Comparison of ENCODE assay signal across 22 cellular contexts in the genomic region with DNA sequence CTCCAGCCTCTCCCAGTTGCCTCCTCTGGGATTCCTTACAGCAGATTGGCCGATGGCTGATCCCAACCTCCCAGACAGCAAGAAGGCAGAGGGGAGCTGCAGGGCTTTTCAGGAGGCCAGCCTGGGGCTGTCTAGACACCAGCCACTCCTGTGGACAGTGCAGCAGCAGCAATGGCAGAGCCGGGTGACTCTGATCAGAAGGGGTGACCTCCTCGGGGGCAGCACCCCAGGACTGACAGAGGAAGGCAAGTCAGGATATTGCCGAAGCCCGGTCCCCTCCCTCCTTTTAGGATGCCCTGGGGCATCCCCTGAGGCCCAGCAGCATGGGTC.
DNase-seq lines count a peak whose midpoint lies in the region; ATAC-seq and TF ChIP-seq lines count a peak whose summit lies in the region.
"Had no signal": no experiment of that assay in that cellular context is flagged by ENCODE, and none has a peak within 500 bp of the region (broad histone marks: within the 10 kb centered on the region; RNA-seq: fewer than 3 reads in every experiment).

No MANE protein-coding gene starts in this region.

- ATAC-seq in activated CD8-positive, alpha-beta memory T cell treated with anti-CD3 and anti-CD28 coated beads, Interleukin-2, amount 10 ng/mL, durations not matched to agents 7 days and 5 days, result no peak
- ATAC-seq in WTC11, result peak; percentile 12
- no peak for ATAC-seq in GM21367 (IDR thresholded peaks at IDR 0.05; ENCODE audit: unreplicated experiment)
- ATAC-seq in natural killer cell, result no peak

- DNase-seq in activated CD8-positive, alpha-beta memory T cell treated with anti-CD3 and anti-CD28 coated beads for 24 hours, result peak; percentile 48
- DNase-seq in activated CD8-positive, alpha-beta memory T cell treated with anti-CD3 and anti-CD28 coated beads, Interleukin-2, amount 10 ng/mL, durations not matched to agents 7 days and 5 days, result no peak
- no peak for DNase-seq in WTC11 (ENCODE audit: low spot score)
- DNase-seq in mesenteric fat pad (ENCODE audit: low spot score), result peak; percentile 64
- peak; percentile 62 for DNase-seq in type B pancreatic cell (ENCODE audit: extremely low spot score, unreplicated experiment)
- DNase-seq in MV-4-11 (lab: John Stamatoyannopoulos, UW), result no peak
- no peak for DNase-seq in natural killer cell
- DNase-seq: AML-193; C1 segment of cervical spinal cord; Calu3; CD8-positive, alpha-beta memory T cell; GDM1; GOT3; Karpas-422; NCI-H1694 treated with DMSO at 0.1 percent for 48 hours; NCI-H2107; NCI-H226; NCI-H510A treated with DMSO at 0.1 percent for 48 hours; NCI-H82; SJCRH30 had no signal

- POLR2A ChIA-PET in WTC11 (lab: Charles Lee), result interaction anchor here (0.6 kb wide), 1 partner anchor 36 kb away, joined by 3 read pairs; no protein-coding TSS in a partner anchor

- intact Hi-C loops in natural killer cell (cut with micrococcal nuclease), result no loop called here

- TF ChIP-seq CTCF in WTC11 (IDR thresholded peaks at IDR 0.05) (no peak), type B pancreatic cell (conservative IDR thresholded peaks at IDR 0.05) (no peak), natural killer cell (IDR thresholded peaks at IDR 0.05) (no peak)

- no peak overlapping the region for H3K4me3 Mint-ChIP-seq in activated CD8-positive, alpha-beta memory T cell treated with anti-CD3 and anti-CD28 coated beads, Interleukin-2, amount 10 ng/mL, durations not matched to agents 7 days and 5 days
- H3K4me3 Mint-ChIP-seq in WTC11, result no peak overlapping the region
- H3K4me3 Mint-ChIP-seq in type B pancreatic cell, result no peak overlapping the region
- H3K4me3 Mint-ChIP-seq in natural killer cell, result no peak overlapping the region
- H3K4me3 Mint-ChIP-seq: CD8-positive, alpha-beta memory T cell; IgD-negative memory B cell had no signal

- no peaks in the 10 kb centered on the region for H3K4me1 Mint-ChIP-seq in activated CD8-positive, alpha-beta memory T cell treated with anti-CD3 and anti-CD28 coated beads, Interleukin-2, amount 10 ng/mL, durations not matched to agents 7 days and 5 days
- H3K4me1 Mint-ChIP-seq in WTC11, result peaks cover 41% of the 10 kb centered on the region
- peaks cover 5% of the 10 kb centered on the region for H3K4me1 Mint-ChIP-seq in type B pancreatic cell (ENCODE audit: unreplicated experiment)
- no peaks in the 10 kb centered on the region for H3K4me1 Mint-ChIP-seq in natural killer cell
- H3K4me1 Mint-ChIP-seq: CD8-positive, alpha-beta memory T cell; IgD-negative memory B cell had no signal

- no peaks in the 10 kb centered on the region for H3K36me3 Mint-ChIP-seq in activated CD8-positive, alpha-beta memory T cell treated with anti-CD3 and anti-CD28 coated beads, Interleukin-2, amount 10 ng/mL, durations not matched to agents 7 days and 5 days
- H3K36me3 Mint-ChIP-seq in WTC11 (no peaks in the 10 kb centered on the region), type B pancreatic cell (no peaks in the 10 kb centered on the region), natural killer cell (no peaks in the 10 kb centered on the region)
- H3K36me3 Mint-ChIP-seq: CD8-positive, alpha-beta memory T cell; IgD-negative memory B cell had no signal

- peaks cover 25% of the 10 kb centered on the region for H3K27me3 Mint-ChIP-seq in activated CD8-positive, alpha-beta memory T cell treated with anti-CD3 and anti-CD28 coated beads, Interleukin-2, amount 10 ng/mL, durations not matched to agents 7 days and 5 days
- H3K27me3 Mint-ChIP-seq in WTC11 (ENCODE audit: low read depth), result peaks cover 34% of the 10 kb centered on the region
- H3K27me3 Mint-ChIP-seq in type B pancreatic cell, result peaks cover 27% of the 10 kb centered on the region
- peaks cover 4 to 7% of the 10 kb centered on the region in 2 donors for H3K27me3 Mint-ChIP-seq in natural killer cell (ENCODE audit: low read depth in 2 of 2)

- CTCF ChIA-PET in activated CD8-positive, alpha-beta memory T cell treated with anti-CD3 and anti-CD28 coated beads, Interleukin-2, amount 10 ng/mL, durations not matched to agents 7 days and 5 days (lab: Charles Lee), result no interaction called here
- CTCF ChIA-PET in WTC11 (lab: Charles Lee), result interaction anchor here (1.0 to 1.4 kb wide), 2 partner anchors 117 to 123 kb away, joined by 3 to 4 read pairs; no protein-coding TSS in a partner anchor

- no peaks in the 10 kb centered on the region for H3K9me3 Mint-ChIP-seq in activated CD8-positive, alpha-beta memory T cell treated with anti-CD3 and anti-CD28 coated beads, Interleukin-2, amount 10 ng/mL, durations not matched to agents 7 days and 5 days (ENCODE audit: low read depth)
- H3K9me3 Mint-ChIP-seq in WTC11 (no peaks in the 10 kb centered on the region), type B pancreatic cell (no peaks in the 10 kb centered on the region), natural killer cell (no peaks in the 10 kb centered on the region)
- H3K9me3 Mint-ChIP-seq: CD8-positive, alpha-beta memory T cell; IgD-negative memory B cell had no signal

- H3K27ac Mint-ChIP-seq in activated CD8-positive, alpha-beta memory T cell treated with anti-CD3 and anti-CD28 coated beads, Interleukin-2, amount 10 ng/mL, durations not matched to agents 7 days and 5 days, result no peak overlapping the region
- H3K27ac Mint-ChIP-seq in WTC11 (no peak overlapping the region), type B pancreatic cell (no peak overlapping the region), natural killer cell (no peak overlapping the region)
- H3K27ac Mint-ChIP-seq: CD8-positive, alpha-beta memory T cell had no signal

TF ChIP-seq in WTC11, 78 proteins besides CTCF, POLR2A, EP300 and RAD21 (continues in another document):
- TF ChIP-seq STAT6 (CRISPR knock-in tag; conservative IDR thresholded peaks at IDR 0.05; ENCODE audit: low read depth), result no peak
- TF ChIP-seq ZNF423 (CRISPR knock-in tag; IDR thresholded peaks at IDR 0.05), result no peak
- TF ChIP-seq, protein P1, sequence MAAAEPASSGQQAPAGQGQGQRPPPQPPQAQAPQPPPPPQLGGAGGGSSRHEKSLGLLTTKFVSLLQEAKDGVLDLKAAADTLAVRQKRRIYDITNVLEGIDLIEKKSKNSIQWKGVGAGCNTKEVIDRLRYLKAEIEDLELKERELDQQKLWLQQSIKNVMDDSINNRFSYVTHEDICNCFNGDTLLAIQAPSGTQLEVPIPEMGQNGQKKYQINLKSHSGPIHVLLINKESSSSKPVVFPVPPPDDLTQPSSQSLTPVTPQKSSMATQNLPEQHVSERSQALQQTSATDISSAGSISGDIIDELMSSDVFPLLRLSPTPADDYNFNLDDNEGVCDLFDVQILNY (CRISPR knock-in tag; IDR thresholded peaks at IDR 0.05), result no peak
- no peak for TF ChIP-seq ZNF317 (CRISPR knock-in tag; IDR thresholded peaks at IDR 0.05; ENCODE audit: borderline replicate concordance, low read depth)
- no peak for TF ChIP-seq KAT7 (CRISPR knock-in tag; IDR thresholded peaks at IDR 0.05; ENCODE audit: borderline replicate concordance)
- no peak for TF ChIP-seq ATF1 (CRISPR knock-in tag; IDR thresholded peaks at IDR 0.05)
- TF ChIP-seq ZNF281 (CRISPR knock-in tag; IDR thresholded peaks at IDR 0.05), result no peak
- no peak for TF ChIP-seq IRF1 (CRISPR knock-in tag; IDR thresholded peaks at IDR 0.05)

Comparison
In these comparisons a context has a peak if more than half of its experiments do, and no peak if none do; other contexts are left out.
1. DNase-seq: peak in activated CD8-positive, alpha-beta memory T cell treated with anti-CD3 and anti-CD28 coated beads for 24 hours (single experiment), mesenteric fat pad (single experiment) and type B pancreatic cell (single experiment); none in activated CD8-positive, alpha-beta memory T cell treated with anti-CD3 and anti-CD28 coated beads, Interleukin-2, amount 10 ng/mL, durations not matched to agents 7 days and 5 days (single experiment), WTC11 (single experiment), MV-4-11 (single experiment) and natural killer cell (single experiment).